In the genomic region with DNA sequence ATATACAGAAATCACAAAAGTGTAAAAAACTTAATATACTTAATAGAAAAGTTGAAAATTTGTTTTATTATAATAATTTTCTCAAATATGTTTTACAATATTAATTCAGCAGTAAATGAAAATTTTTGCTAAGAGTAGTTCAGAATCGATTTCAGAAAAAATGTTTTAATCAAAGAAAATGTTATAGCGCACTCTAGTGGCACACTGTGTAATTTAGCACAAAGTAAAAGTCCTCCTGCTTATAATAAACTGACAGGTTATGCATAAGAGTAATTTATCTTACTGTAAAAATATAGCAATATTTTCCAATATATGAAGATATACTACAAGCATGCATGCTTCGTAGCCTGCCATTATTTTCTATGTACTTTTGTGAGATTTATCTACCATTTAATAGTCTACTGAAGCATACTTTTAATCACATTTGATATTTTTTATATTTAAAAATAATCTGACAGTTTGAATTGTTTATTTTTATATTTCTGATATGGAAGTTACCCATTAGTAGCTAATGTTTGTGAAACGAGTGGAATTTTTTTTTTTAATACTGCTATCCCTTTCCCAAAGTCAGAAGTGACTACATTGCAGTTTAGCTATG, we compare ENCODE assay signal across 8 cellular contexts.
A peak's percentile ranks its signal among the peaks of the same experiment; 100 is the strongest.
DNase-seq lines count a peak whose midpoint lies in the region; ATAC-seq and TF ChIP-seq lines count a peak whose summit lies in the region.

No MANE protein-coding gene starts in this region.

- H3K4me1 ChIP-seq in Peyer's patch = no peaks in the 10 kb centered on the region
- H3K4me1 ChIP-seq in vagina = no peaks in the 10 kb centered on the region

- in situ Hi-C loops in GM13977 (cut with MboI; ENCODE audit: low pct_unique_long_range_greater_than_20kb, low sequenced_read_pairs, unreplicated experiment) = no loop called here

- H3K9me3 Mint-ChIP-seq in activated T-cell treated with anti-CD3 and anti-CD28 coated beads, Interleukin-2, amount 50 U/mL, for 4 hours = no peaks in the 10 kb centered on the region

- no peak overlapping the region for H3K4me3 ChIP-seq in AG09309 (ENCODE audit: control insufficient read depth, low read depth, low read length)
- no peak overlapping the region for H3K4me3 ChIP-seq in Peyer's patch
- no peak overlapping the region for H3K4me3 ChIP-seq in vagina

- no peaks in the 10 kb centered on the region for H3K27me3 ChIP-seq in Peyer's patch
- no peaks in the 10 kb centered on the region for H3K27me3 ChIP-seq in vagina

- no peaks in the 10 kb centered on the region for H3K4me1 Mint-ChIP-seq in activated T-cell treated with anti-CD3 and anti-CD28 coated beads, Interleukin-2, amount 50 U/mL, for 4 hours (ENCODE audit: low read depth)

- intact Hi-C loops in vagina (cut with DNase I) = no loop called here

- TF ChIP-seq POLR2A in Peyer's patch (IDR thresholded peaks at IDR 0.05) (no peak), vagina (IDR thresholded peaks at IDR 0.05) (no peak)

- no peak for ATAC-seq in activated T-cell treated with anti-CD3 and anti-CD28 coated beads, Interleukin-2, amount 50 U/mL, for 4 hours
- no peak for ATAC-seq in HG03432 (IDR thresholded peaks at IDR 0.05; ENCODE audit: unreplicated experiment)

- DNase-seq in AG09309 (ENCODE audit: low read depth) (peak; percentile 1), GM13977 (ENCODE audit: low spot score) (peak; percentile 9), Peyer's patch (no peak), glomerular endothelial cell (ENCODE audit: extremely low read depth, low read depth, low spot score) (peak; percentile 9), vagina (ENCODE audit: extremely low spot score in 2 of 2) (no peak)
- no peak for DNase-seq in activated T-cell treated with anti-CD3 and anti-CD28 coated beads, Interleukin-2, amount 50 U/mL, for 4 hours
- DNase-seq in activated CD4-positive, CD25-positive, alpha-beta regulatory T cell treated with anti-CD3 and anti-CD28 coated beads, Interleukin-2, amount 50 U/mL, for 72 hours = no peak

- no peak overlapping the region for H3K4me3 Mint-ChIP-seq in activated T-cell treated with anti-CD3 and anti-CD28 coated beads, Interleukin-2, amount 50 U/mL, for 4 hours

- TF ChIP-seq CTCF in AG09309 (IDR thresholded peaks at IDR 0.05; ENCODE audit: control insufficient read depth, insufficient read depth, low read depth, low read length, missing control alignments) (peak; percentile 44), GM13977 (IDR thresholded peaks at IDR 0.05; ENCODE audit: extremely low read depth, insufficient read depth, missing control alignments) (peak; percentile 66), Peyer's patch (IDR thresholded peaks at IDR 0.05) (peak in 4 of 6 experiments; percentile 10 to 22 (median 14)), vagina (IDR thresholded peaks at IDR 0.05) (no peak)

- no peaks in the 10 kb centered on the region for H3K36me3 Mint-ChIP-seq in activated T-cell treated with anti-CD3 and anti-CD28 coated beads, Interleukin-2, amount 50 U/mL, for 4 hours (ENCODE audit: insufficient read depth)

- H3K9me3 ChIP-seq in Peyer's patch = no peaks in the 10 kb centered on the region
- no peaks in the 10 kb centered on the region for H3K9me3 ChIP-seq in vagina

- H3K27me3 Mint-ChIP-seq in activated T-cell treated with anti-CD3 and anti-CD28 coated beads, Interleukin-2, amount 50 U/mL, for 4 hours (ENCODE audit: low read depth) = no peaks in the 10 kb centered on the region

- H3K36me3 ChIP-seq in Peyer's patch (no peaks in the 10 kb centered on the region), vagina (no peaks in the 10 kb centered on the region)

- H3K27ac ChIP-seq in Peyer's patch = no peak overlapping the region
- H3K27ac ChIP-seq in vagina = no peak overlapping the region

Comparison
In these comparisons a context has a peak if more than half of its experiments do, and no peak if none do; other contexts are left out.
1. DNase-seq: peak in AG09309 (single experiment), GM13977 (single experiment) and glomerular endothelial cell (single experiment); none in Peyer's patch (0 of 3), activated T-cell treated with anti-CD3 and anti-CD28 coated beads, Interleukin-2, amount 50 U/mL, for 4 hours (single experiment), activated CD4-positive, CD25-positive, alpha-beta regulatory T cell treated with anti-CD3 and anti-CD28 coated beads, Interleukin-2, amount 50 U/mL, for 72 hours (single experiment) and vagina (0 of 2).
2. CTCF ChIP-seq: peak in AG09309 (single experiment), GM13977 (single experiment) and Peyer's patch (4 of 6); none in vagina (0 of 3).